Comparison of ENCODE assay signal across 2 cellular contexts in the genomic region with DNA sequence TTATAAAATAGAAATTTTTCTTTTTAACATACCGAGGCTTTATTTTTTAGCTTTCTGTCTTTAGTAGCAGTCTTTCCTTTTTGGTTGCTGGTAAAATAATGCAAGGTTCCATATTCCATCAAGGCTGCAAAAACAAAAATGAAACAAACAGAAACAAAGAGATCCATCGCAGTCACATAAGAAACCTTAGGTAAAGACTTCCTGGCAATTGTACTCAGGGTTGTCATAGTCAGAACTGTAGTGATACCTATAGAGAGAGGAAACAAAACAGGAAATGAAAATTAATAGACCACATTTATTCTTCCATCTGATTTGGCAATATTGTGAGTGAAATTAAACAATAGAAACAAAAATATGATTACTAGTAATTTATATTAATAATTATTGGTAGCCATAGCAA.
TF ChIP-seq lines count a peak whose summit lies in the region.

No MANE protein-coding gene starts in this region.

TF ChIP-seq in SK-N-SH, 30 proteins besides CTCF, POLR2A, EP300 and RAD21 (continued from another document):
- no peak for TF ChIP-seq SIN3A (IDR thresholded peaks at IDR 0.05; ENCODE audit: borderline replicate concordance, low read depth, low read length)
- no peak for TF ChIP-seq MXI1 (IDR thresholded peaks at IDR 0.05; ENCODE audit: low read depth, low read length)
- no peak for TF ChIP-seq RCOR1 (IDR thresholded peaks at IDR 0.05; ENCODE audit: low read length)
- TF ChIP-seq RFX5 (IDR thresholded peaks at IDR 0.05; ENCODE audit: low read length), result no peak
- no peak for TF ChIP-seq SMC3 (IDR thresholded peaks at IDR 0.05; ENCODE audit: low read depth, low read length)
- no peak for TF ChIP-seq TAF1 (IDR thresholded peaks at IDR 0.05; ENCODE audit: borderline replicate concordance, low read depth, low read length)

TF ChIP-seq in SK-N-SH treated with all-trans-retinoic acid at 6 μM for 48 hours, 23 proteins besides CTCF, POLR2A, EP300 and RAD21:
- TF ChIP-seq CSRNP3 (CRISPR knock-in tag; IDR thresholded peaks at IDR 0.05) (no peak), BACH2 (CRISPR knock-in tag; IDR thresholded peaks at IDR 0.05; ENCODE audit: borderline replicate concordance) (no peak), ZNF8 (CRISPR knock-in tag; IDR thresholded peaks at IDR 0.05) (no peak), OSR1 (CRISPR knock-in tag; IDR thresholded peaks at IDR 0.05) (no peak), CSDC2 (CRISPR knock-in tag; IDR thresholded peaks at IDR 0.05) (no peak), ESRRG (CRISPR knock-in tag; IDR thresholded peaks at IDR 0.05) (no peak), PATZ1 (CRISPR knock-in tag; IDR thresholded peaks at IDR 0.05; ENCODE audit: borderline replicate concordance) (no peak), PPARA (CRISPR knock-in tag; IDR thresholded peaks at IDR 0.05; ENCODE audit: borderline replicate concordance) (no peak), SNAI2 (CRISPR knock-in tag; IDR thresholded peaks at IDR 0.05) (no peak), RARB (CRISPR knock-in tag; IDR thresholded peaks at IDR 0.05) (no peak), GLIS3 (CRISPR knock-in tag; IDR thresholded peaks at IDR 0.05) (no peak), ZFP30 (CRISPR knock-in tag; IDR thresholded peaks at IDR 0.05) (no peak), ZC3H10 (CRISPR knock-in tag; IDR thresholded peaks at IDR 0.05) (no peak), TOX (CRISPR knock-in tag; IDR thresholded peaks at IDR 0.05; ENCODE audit: borderline replicate concordance) (no peak), ZNF565 (CRISPR knock-in tag; conservative IDR thresholded peaks at IDR 0.05; ENCODE audit: low read depth) (no peak), ARNTL (CRISPR knock-in tag; IDR thresholded peaks at IDR 0.05; ENCODE audit: borderline replicate concordance, low read depth) (no peak), ZFP3 (CRISPR knock-in tag; IDR thresholded peaks at IDR 0.05) (no peak)
- TF ChIP-seq, protein P1, sequence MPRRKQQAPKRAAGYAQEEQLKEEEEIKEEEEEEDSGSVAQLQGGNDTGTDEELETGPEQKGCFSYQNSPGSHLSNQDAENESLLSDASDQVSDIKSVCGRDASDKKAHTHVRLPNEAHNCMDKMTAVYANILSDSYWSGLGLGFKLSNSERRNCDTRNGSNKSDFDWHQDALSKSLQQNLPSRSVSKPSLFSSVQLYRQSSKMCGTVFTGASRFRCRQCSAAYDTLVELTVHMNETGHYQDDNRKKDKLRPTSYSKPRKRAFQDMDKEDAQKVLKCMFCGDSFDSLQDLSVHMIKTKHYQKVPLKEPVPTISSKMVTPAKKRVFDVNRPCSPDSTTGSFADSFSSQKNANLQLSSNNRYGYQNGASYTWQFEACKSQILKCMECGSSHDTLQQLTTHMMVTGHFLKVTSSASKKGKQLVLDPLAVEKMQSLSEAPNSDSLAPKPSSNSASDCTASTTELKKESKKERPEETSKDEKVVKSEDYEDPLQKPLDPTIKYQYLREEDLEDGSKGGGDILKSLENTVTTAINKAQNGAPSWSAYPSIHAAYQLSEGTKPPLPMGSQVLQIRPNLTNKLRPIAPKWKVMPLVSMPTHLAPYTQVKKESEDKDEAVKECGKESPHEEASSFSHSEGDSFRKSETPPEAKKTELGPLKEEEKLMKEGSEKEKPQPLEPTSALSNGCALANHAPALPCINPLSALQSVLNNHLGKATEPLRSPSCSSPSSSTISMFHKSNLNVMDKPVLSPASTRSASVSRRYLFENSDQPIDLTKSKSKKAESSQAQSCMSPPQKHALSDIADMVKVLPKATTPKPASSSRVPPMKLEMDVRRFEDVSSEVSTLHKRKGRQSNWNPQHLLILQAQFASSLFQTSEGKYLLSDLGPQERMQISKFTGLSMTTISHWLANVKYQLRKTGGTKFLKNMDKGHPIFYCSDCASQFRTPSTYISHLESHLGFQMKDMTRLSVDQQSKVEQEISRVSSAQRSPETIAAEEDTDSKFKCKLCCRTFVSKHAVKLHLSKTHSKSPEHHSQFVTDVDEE (CRISPR knock-in tag; IDR thresholded peaks at IDR 0.05), result no peak
- TF ChIP-seq, protein P2, sequence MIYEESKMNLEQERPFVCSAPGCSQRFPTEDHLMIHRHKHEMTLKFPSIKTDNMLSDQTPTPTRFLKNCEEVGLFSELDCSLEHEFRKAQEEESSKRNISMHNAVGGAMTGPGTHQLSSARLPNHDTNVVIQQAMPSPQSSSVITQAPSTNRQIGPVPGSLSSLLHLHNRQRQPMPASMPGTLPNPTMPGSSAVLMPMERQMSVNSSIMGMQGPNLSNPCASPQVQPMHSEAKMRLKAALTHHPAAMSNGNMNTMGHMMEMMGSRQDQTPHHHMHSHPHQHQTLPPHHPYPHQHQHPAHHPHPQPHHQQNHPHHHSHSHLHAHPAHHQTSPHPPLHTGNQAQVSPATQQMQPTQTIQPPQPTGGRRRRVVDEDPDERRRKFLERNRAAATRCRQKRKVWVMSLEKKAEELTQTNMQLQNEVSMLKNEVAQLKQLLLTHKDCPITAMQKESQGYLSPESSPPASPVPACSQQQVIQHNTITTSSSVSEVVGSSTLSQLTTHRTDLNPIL (CRISPR knock-in tag; IDR thresholded peaks at IDR 0.05; ENCODE audit: low read depth), result no peak
